In the genomic region with DNA sequence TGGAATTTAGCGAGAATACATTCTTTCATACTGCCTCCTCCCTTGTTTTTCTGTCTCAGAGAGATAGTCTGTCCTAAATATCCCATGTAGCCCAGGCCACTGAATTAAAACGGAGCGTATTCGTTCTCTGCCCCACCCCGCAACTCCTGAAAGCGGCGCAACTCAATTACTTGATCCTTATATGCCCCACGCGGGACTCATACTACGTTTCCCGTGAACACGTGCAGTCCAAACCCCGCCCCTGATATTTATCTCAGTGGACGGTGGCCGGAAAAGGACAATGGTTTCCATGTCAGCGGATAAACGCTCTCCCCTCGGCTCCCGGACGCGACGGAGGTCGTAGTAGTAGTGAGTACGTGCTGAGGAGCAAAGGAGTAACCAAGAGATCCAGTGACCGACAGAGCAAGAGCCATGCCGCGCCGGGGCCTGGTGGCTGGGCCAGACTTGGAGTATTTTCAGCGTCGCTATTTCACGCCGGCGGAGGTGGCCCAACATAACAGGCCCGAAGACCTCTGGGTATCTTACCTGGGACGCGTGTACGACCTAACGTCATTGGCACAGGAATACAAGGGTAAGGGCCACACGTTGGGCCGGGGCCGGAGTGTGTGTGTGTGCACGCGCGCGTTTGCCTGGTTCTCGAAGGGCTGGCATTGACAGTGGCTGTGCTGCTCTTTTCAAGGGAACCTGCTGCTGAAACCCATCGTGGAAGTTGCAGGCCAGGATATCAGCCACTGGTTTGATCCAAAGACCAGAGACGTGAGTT, we compare ENCODE assay signal across 1 cellular context.
TF ChIP-seq lines count a peak whose summit lies in the region.

A gene with protein sequence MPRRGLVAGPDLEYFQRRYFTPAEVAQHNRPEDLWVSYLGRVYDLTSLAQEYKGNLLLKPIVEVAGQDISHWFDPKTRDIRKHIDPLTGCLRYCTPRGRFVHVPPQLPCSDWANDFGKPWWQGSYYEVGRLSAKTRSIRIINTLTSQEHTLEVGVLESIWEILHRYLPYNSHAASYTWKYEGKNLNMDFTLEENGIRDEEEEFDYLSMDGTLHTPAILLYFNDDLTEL (plus strand): TSS at position 280 of the 763 bp plus-strand sequence. CDS start 132 bp downstream, at position 412.

TF ChIP-seq in H1, 55 proteins besides CTCF, POLR2A, EP300 and RAD21 (continued from another document and continues in another):
- TF ChIP-seq, protein P1, sequence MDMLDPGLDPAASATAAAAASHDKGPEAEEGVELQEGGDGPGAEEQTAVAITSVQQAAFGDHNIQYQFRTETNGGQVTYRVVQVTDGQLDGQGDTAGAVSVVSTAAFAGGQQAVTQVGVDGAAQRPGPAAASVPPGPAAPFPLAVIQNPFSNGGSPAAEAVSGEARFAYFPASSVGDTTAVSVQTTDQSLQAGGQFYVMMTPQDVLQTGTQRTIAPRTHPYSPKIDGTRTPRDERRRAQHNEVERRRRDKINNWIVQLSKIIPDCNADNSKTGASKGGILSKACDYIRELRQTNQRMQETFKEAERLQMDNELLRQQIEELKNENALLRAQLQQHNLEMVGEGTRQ (IDR thresholded peaks at IDR 0.05; ENCODE audit: low read length), result 0 out of 2 replicates have a peak, but pooled peaks have one; percentile 29
- TF ChIP-seq TAF7 (optimal IDR thresholded peaks at IDR 0.05; ENCODE audit: borderline replicate concordance, low read depth, low read length) (no peak), CTBP2 (IDR thresholded peaks at IDR 0.05; ENCODE audit: borderline replicate concordance, insufficient read depth, insufficient read length, low read length) (no peak), PHF8 (conservative IDR thresholded peaks at IDR 0.05; ENCODE audit: low read depth, low read length) (peak; percentile 46), NANOG (IDR thresholded peaks at IDR 0.05; ENCODE audit: insufficient read depth, low read depth, low read length, poor library complexity, severe bottlenecking) (no peak), RFX5 (IDR thresholded peaks at IDR 0.05; ENCODE audit: borderline replicate concordance, low read depth, low read length) (no peak), POLR2AphosphoS5 (IDR thresholded peaks at IDR 0.05; ENCODE audit: low read depth, low read length) (0 out of 2 replicates have a peak, but pooled peaks have one; percentile 1), SUZ12 (IDR thresholded peaks at IDR 0.05; ENCODE audit: low read length) (no peak), JUND (IDR thresholded peaks at IDR 0.05; ENCODE audit: low read length) (no peak), CBX5 (IDR thresholded peaks at IDR 0.05; ENCODE audit: low read depth, low read length) (no peak), ZNF274 (IDR thresholded peaks at IDR 0.05; ENCODE audit: borderline replicate concordance, extremely low read depth, low read length) (no peak), BCL11A (IDR thresholded peaks at IDR 0.05; ENCODE audit: low read depth in 2 of 2, low read length in 2 of 2) (no peak), CHD2 (IDR thresholded peaks at IDR 0.05; ENCODE audit: low read length) (no peak), HDAC2 (IDR thresholded peaks at IDR 0.05; ENCODE audit: borderline replicate concordance in 1 of 2, low read depth in 2 of 2, low read length in 2 of 2) (peak; percentile 47 to 97; a peak in 3 of 4 replicates), BRCA1 (IDR thresholded peaks at IDR 0.05; ENCODE audit: low read depth, low read length) (no peak), MAFK (IDR thresholded peaks at IDR 0.05; ENCODE audit: low read depth, low read length) (no peak), GTF2F1 (IDR thresholded peaks at IDR 0.05; ENCODE audit: borderline replicate concordance, low read depth, low read length) (peak; percentile 42; the same call in 1 of the 2 replicates), RBBP5 (IDR thresholded peaks at IDR 0.05; ENCODE audit: borderline replicate concordance, low read depth, low read length) (peak; percentile 62), CHD1 (IDR thresholded peaks at IDR 0.05; ENCODE audit: low read depth, low read length) (no peak), SP4 (IDR thresholded peaks at IDR 0.05; ENCODE audit: low read length) (0 out of 2 replicates have a peak, but pooled peaks have one; percentile 21), KDM1A (IDR thresholded peaks at IDR 0.05; ENCODE audit: borderline replicate concordance, low read length) (no peak), CBX8 (IDR thresholded peaks at IDR 0.05; ENCODE audit: borderline replicate concordance, low read depth, low read length) (no peak), SP2 (IDR thresholded peaks at IDR 0.05; ENCODE audit: low read length) (no peak), SP1 (IDR thresholded peaks at IDR 0.05; ENCODE audit: low read depth, low read length) (peak; percentile 78; the same call in 1 of the 2 replicates), CREB1 (IDR thresholded peaks at IDR 0.05) (no peak; the same call in 1 of the 2 replicates), YY1 (IDR thresholded peaks at IDR 0.05; ENCODE audit: low read depth, low read length) (no peak), RXRA (IDR thresholded peaks at IDR 0.05; ENCODE audit: insufficient read depth, low read depth, low read length) (no peak), ASH2L (IDR thresholded peaks at IDR 0.05; ENCODE audit: low read length) (peak; percentile 39), NRF1 (IDR thresholded peaks at IDR 0.05; ENCODE audit: low read depth, low read length) (no peak), KDM5A (IDR thresholded peaks at IDR 0.05; ENCODE audit: low read length) (no peak), SIN3A (conservative IDR thresholded peaks at IDR 0.05 in 1 of 2, IDR thresholded peaks at IDR 0.05 in 1 of 2; ENCODE audit: low read depth in 1 of 2, low read length in 2 of 2) (peak; percentile 75 to 92; a peak in 2 of 4 replicates), BACH1 (IDR thresholded peaks at IDR 0.05; ENCODE audit: low read length) (0 out of 2 replicates have a peak, but pooled peaks have one; percentile 31), SRF (IDR thresholded peaks at IDR 0.05; ENCODE audit: low read depth, low read length) (no peak), TAF1 (IDR thresholded peaks at IDR 0.05; ENCODE audit: low read depth, low read length) (no peak), RNF2 (IDR thresholded peaks at IDR 0.05; ENCODE audit: borderline replicate concordance, low read depth, low read length, missing control alignments, poor library complexity, severe bottlenecking) (no peak), SIRT6 (IDR thresholded peaks at IDR 0.05; ENCODE audit: low read length) (no peak), EGR1 (IDR thresholded peaks at IDR 0.05; ENCODE audit: borderline replicate concordance, low read depth, low read length) (no peak), TCF12 (IDR thresholded peaks at IDR 0.05; ENCODE audit: low read depth, low read length) (no peak), EZH2 (IDR thresholded peaks at IDR 0.05; ENCODE audit: low read depth, low read length, severe bottlenecking) (no peak), SAP30 (IDR thresholded peaks at IDR 0.05; ENCODE audit: insufficient read depth, insufficient replicate concordance, low read length) (peak; percentile 89), POU5F1 (IDR thresholded peaks at IDR 0.05; ENCODE audit: low read depth, low read length) (no peak), HDAC6 (IDR thresholded peaks at IDR 0.05; ENCODE audit: low read depth, low read length) (no peak), TEAD4 (IDR thresholded peaks at IDR 0.05; ENCODE audit: low read depth, low read length) (0 out of 2 replicates have a peak, but pooled peaks have one; percentile 15), TBP (IDR thresholded peaks at IDR 0.05; ENCODE audit: low read depth, low read length) (no peak; the same call in 1 of the 2 replicates), JUN (IDR thresholded peaks at IDR 0.05; ENCODE audit: low read depth, low read length) (no peak), KDM4A (IDR thresholded peaks at IDR 0.05; ENCODE audit: low read depth, low read length, severe bottlenecking) (peak; percentile 27)
- TF ChIP-seq, protein P2, sequence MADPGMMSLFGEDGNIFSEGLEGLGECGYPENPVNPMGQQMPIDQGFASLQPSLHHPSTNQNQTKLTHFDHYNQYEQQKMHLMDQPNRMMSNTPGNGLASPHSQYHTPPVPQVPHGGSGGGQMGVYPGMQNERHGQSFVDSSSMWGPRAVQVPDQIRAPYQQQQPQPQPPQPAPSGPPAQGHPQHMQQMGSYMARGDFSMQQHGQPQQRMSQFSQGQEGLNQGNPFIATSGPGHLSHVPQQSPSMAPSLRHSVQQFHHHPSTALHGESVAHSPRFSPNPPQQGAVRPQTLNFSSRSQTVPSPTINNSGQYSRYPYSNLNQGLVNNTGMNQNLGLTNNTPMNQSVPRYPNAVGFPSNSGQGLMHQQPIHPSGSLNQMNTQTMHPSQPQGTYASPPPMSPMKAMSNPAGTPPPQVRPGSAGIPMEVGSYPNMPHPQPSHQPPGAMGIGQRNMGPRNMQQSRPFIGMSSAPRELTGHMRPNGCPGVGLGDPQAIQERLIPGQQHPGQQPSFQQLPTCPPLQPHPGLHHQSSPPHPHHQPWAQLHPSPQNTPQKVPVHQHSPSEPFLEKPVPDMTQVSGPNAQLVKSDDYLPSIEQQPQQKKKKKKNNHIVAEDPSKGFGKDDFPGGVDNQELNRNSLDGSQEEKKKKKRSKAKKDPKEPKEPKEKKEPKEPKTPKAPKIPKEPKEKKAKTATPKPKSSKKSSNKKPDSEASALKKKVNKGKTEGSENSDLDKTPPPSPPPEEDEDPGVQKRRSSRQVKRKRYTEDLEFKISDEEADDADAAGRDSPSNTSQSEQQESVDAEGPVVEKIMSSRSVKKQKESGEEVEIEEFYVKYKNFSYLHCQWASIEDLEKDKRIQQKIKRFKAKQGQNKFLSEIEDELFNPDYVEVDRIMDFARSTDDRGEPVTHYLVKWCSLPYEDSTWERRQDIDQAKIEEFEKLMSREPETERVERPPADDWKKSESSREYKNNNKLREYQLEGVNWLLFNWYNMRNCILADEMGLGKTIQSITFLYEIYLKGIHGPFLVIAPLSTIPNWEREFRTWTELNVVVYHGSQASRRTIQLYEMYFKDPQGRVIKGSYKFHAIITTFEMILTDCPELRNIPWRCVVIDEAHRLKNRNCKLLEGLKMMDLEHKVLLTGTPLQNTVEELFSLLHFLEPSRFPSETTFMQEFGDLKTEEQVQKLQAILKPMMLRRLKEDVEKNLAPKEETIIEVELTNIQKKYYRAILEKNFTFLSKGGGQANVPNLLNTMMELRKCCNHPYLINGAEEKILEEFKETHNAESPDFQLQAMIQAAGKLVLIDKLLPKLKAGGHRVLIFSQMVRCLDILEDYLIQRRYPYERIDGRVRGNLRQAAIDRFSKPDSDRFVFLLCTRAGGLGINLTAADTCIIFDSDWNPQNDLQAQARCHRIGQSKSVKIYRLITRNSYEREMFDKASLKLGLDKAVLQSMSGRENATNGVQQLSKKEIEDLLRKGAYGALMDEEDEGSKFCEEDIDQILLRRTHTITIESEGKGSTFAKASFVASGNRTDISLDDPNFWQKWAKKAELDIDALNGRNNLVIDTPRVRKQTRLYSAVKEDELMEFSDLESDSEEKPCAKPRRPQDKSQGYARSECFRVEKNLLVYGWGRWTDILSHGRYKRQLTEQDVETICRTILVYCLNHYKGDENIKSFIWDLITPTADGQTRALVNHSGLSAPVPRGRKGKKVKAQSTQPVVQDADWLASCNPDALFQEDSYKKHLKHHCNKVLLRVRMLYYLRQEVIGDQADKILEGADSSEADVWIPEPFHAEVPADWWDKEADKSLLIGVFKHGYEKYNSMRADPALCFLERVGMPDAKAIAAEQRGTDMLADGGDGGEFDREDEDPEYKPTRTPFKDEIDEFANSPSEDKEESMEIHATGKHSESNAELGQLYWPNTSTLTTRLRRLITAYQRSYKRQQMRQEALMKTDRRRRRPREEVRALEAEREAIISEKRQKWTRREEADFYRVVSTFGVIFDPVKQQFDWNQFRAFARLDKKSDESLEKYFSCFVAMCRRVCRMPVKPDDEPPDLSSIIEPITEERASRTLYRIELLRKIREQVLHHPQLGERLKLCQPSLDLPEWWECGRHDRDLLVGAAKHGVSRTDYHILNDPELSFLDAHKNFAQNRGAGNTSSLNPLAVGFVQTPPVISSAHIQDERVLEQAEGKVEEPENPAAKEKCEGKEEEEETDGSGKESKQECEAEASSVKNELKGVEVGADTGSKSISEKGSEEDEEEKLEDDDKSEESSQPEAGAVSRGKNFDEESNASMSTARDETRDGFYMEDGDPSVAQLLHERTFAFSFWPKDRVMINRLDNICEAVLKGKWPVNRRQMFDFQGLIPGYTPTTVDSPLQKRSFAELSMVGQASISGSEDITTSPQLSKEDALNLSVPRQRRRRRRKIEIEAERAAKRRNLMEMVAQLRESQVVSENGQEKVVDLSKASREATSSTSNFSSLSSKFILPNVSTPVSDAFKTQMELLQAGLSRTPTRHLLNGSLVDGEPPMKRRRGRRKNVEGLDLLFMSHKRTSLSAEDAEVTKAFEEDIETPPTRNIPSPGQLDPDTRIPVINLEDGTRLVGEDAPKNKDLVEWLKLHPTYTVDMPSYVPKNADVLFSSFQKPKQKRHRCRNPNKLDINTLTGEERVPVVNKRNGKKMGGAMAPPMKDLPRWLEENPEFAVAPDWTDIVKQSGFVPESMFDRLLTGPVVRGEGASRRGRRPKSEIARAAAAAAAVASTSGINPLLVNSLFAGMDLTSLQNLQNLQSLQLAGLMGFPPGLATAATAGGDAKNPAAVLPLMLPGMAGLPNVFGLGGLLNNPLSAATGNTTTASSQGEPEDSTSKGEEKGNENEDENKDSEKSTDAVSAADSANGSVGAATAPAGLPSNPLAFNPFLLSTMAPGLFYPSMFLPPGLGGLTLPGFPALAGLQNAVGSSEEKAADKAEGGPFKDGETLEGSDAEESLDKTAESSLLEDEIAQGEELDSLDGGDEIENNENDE (IDR thresholded peaks at IDR 0.05; ENCODE audit: insufficient replicate concordance, low read length), result no peak
- TF ChIP-seq, protein P3, sequence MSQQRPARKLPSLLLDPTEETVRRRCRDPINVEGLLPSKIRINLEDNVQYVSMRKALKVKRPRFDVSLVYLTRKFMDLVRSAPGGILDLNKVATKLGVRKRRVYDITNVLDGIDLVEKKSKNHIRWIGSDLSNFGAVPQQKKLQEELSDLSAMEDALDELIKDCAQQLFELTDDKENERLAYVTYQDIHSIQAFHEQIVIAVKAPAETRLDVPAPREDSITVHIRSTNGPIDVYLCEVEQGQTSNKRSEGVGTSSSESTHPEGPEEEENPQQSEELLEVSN (IDR thresholded peaks at IDR 0.05), result peak; percentile 59
- TF ChIP-seq, protein P4, sequence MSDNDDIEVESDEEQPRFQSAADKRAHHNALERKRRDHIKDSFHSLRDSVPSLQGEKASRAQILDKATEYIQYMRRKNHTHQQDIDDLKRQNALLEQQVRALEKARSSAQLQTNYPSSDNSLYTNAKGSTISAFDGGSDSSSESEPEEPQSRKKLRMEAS (IDR thresholded peaks at IDR 0.05), result peak; percentile 74
- TF ChIP-seq, protein P5, sequence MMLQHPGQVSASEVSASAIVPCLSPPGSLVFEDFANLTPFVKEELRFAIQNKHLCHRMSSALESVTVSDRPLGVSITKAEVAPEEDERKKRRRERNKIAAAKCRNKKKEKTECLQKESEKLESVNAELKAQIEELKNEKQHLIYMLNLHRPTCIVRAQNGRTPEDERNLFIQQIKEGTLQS (IDR thresholded peaks at IDR 0.05; ENCODE audit: insufficient read depth, low read depth, low read length), result peak; percentile 38; the same call in 1 of the 2 replicates
- TF ChIP-seq, protein P6, sequence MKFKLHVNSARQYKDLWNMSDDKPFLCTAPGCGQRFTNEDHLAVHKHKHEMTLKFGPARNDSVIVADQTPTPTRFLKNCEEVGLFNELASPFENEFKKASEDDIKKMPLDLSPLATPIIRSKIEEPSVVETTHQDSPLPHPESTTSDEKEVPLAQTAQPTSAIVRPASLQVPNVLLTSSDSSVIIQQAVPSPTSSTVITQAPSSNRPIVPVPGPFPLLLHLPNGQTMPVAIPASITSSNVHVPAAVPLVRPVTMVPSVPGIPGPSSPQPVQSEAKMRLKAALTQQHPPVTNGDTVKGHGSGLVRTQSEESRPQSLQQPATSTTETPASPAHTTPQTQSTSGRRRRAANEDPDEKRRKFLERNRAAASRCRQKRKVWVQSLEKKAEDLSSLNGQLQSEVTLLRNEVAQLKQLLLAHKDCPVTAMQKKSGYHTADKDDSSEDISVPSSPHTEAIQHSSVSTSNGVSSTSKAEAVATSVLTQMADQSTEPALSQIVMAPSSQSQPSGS (IDR thresholded peaks at IDR 0.05; ENCODE audit: low read length), result peak; percentile 85; the same call in 1 of the 2 replicates
